Comparison of ENCODE assay signal across 34 cellular contexts in the genomic region with DNA sequence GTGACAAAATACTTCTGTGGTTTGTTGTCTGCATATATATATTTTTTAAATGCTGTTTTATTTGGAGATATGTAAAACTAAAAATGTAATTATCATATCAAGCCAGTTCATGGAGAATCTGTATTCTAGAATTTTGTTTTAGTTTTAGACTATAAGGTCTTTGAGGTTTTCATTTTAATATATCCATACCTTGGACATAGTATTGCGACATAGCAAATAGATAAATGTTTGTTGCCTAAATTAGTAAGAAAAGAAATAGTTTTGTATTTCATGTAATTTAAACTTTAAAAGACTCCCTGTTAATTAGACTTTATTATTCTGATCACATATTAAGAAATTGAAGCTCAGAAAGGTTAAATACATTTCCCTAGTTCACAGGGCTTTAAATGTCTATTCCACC.
"Had no signal": no experiment of that assay in that cellular context is flagged by ENCODE, and none has a peak within 500 bp of the region (broad histone marks: within the 10 kb centered on the region; RNA-seq: fewer than 3 reads in every experiment).

No MANE protein-coding gene starts in this region.

- DNase-seq: activated B cell treated with CpG ODN at 0.5 μM for 24 hours; activated CD4-positive, alpha-beta memory T cell treated with anti-CD3 and anti-CD28 coated beads for 36 hours; activated CD4-positive, alpha-beta T cell treated with anti-CD3 and anti-CD28 coated beads for 4 hours; activated CD4-positive, alpha-beta T cell treated with anti-CD3 and anti-CD28 coated beads, Interleukin-2, amount 10 ng/mL, durations not matched to agents 24 days and 14 days; activated CD4-positive, alpha-beta T cell treated with anti-CD3 and anti-CD28 coated beads, Interleukin-2, amount 50 U/mL, for 1 hour; activated CD4-positive, alpha-beta T cell treated with anti-CD3 and anti-CD28 coated beads, Interleukin-2, amount 50 U/mL, for 4 hours; activated CD4-positive, CD25-positive, alpha-beta regulatory T cell treated with anti-CD3 and anti-CD28 coated beads, Interleukin-2, amount 50 U/mL, for 72 hours; activated CD8-positive, alpha-beta memory T cell treated with anti-CD3 and anti-CD28 coated beads, Interleukin-2, amount 50 U/mL, for 4 hours; activated CD8-positive, alpha-beta T cell treated with anti-CD3 and anti-CD28 coated beads for 36 hours; activated effector memory CD4-positive, alpha-beta T cell treated with anti-CD3 and anti-CD28 coated beads, Interleukin-2, amount 50 U/mL, for 16 hours; activated gamma-delta T cell treated with Interleukin-2 at 50 U/mL for 16 hours; activated naive CD4-positive, alpha-beta T cell; activated naive CD4-positive, alpha-beta T cell treated with anti-CD3 and anti-CD28 coated beads for 36 hours; activated naive CD4-positive, alpha-beta T cell treated with anti-CD3 and anti-CD28 coated beads, Interleukin-2, amount 50 U/mL, for 16 hours; activated naive CD8-positive, alpha-beta T cell treated with anti-CD3 and anti-CD28 coated beads for 36 hours; activated T-cell treated with anti-CD3 and anti-CD28 coated beads for 4 hours; activated T-cell treated with anti-CD3 and anti-CD28 coated beads, Interleukin-2, amount 50 U/mL, for 1 hour; activated T-cell treated with anti-CD3 and anti-CD28 coated beads, Interleukin-2, amount 50 U/mL, for 4 hours; activated T-cell treated with anti-CD3 and anti-CD28 coated beads, Interleukin-2, amount 50 U/mL, for 72 hours; adrenal gland; amniotic stem cell; aorta; body of pancreas; brain microvascular endothelial cell; central memory CD4-positive, alpha-beta T cell; T-helper 1 cell; T-helper 2 cell; T-helper 9 cell had no signal

- H3K36me3 ChIP-seq: adrenal gland, brain microvascular endothelial cell, breast epithelium had no signal

- H3K27me3 ChIP-seq: adrenal gland, body of pancreas, brain microvascular endothelial cell, breast epithelium had no signal

- H3K4me3 ChIP-seq: adrenal gland, body of pancreas, breast epithelium had no signal

- ATAC-seq: activated CD8-positive, alpha-beta T cell treated with anti-CD3 and anti-CD28 coated beads for 36 hours; activated naive CD4-positive, alpha-beta T cell treated with anti-CD3 and anti-CD28 coated beads, Interleukin-2, amount 50 U/mL, for 72 hours; activated T-cell treated with anti-CD3 and anti-CD28 coated beads, Interleukin-2, amount 50 U/mL, for 4 hours; activated T-cell treated with anti-CD3 and anti-CD28 coated beads, Interleukin-2, amount 50 U/mL, for 72 hours; activated T-helper 17 cell treated with anti-CD3 and anti-CD28 coated beads, Interleukin-2, amount 50 U/mL, for 72 hours; body of pancreas had no signal

- H3K27ac ChIP-seq: adrenal gland, body of pancreas, brain microvascular endothelial cell, breast epithelium, VCaP had no signal

- H3K4me1 ChIP-seq: adrenal gland, body of pancreas, breast epithelium had no signal

- FAIRE-seq: astrocyte, TTC549 had no signal

- H3K9me3 ChIP-seq: adrenal gland, body of pancreas, breast epithelium had no signal
